10 cellular contexts compared by ENCODE assay signal in genomic region chr7:30681262-30682130, GRCh38. TPM values are rescaled to one million over a fixed set of nuclear protein-coding genes. Genes with fewer than 3 reads are reported as not detected.
DNase-seq lines count a peak whose midpoint lies in the region; ATAC-seq and TF ChIP-seq lines count a peak whose summit lies in the region.
"Had no signal": no experiment of that assay in that cellular context is flagged by ENCODE, and none has a peak within 500 bp of the region (broad histone marks: within the 10 kb centered on the region; RNA-seq: fewer than 3 reads in every experiment).

No MANE protein-coding gene starts in this region.

- peaks cover 11% of the 10 kb centered on the region for H3K4me1 Mint-ChIP-seq in activated naive CD4-positive, alpha-beta T cell treated with anti-CD3 and anti-CD28 coated beads, Interleukin-2, amount 50 U/mL, for 24 hours
- H3K4me1 Mint-ChIP-seq in activated naive CD4-positive, alpha-beta T cell treated with anti-CD3 and anti-CD28 coated beads, Interleukin-2, amount 10 ng/mL, durations not matched to agents 7 days and 5 days = peaks cover 11% of the 10 kb centered on the region
- H3K4me1 Mint-ChIP-seq in chondrocyte (ENCODE audit: low read depth) = peaks cover 18% of the 10 kb centered on the region

- H3K4me3 ChIP-seq in mucosa of descending colon = no peak overlapping the region
- H3K4me3 ChIP-seq in urinary bladder (ENCODE audit: low read depth, low read length) = peak overlapping the region; percentile 35
- no peak overlapping the region for H3K4me3 ChIP-seq in lower leg skin (ENCODE audit: low read depth, poor library complexity, severe bottlenecking)

- no peaks in the 10 kb centered on the region for H3K9me3 ChIP-seq in mucosa of descending colon

- intact Hi-C loops in mucosa of descending colon (cut with DNase I, micrococcal nuclease) = no loop called here
- intact Hi-C loops in lower leg skin (cut with DNase I; ENCODE audit: low total_unique reads) = no loop called here

- H3K9me3 Mint-ChIP-seq in activated naive CD4-positive, alpha-beta T cell treated with anti-CD3 and anti-CD28 coated beads, Interleukin-2, amount 50 U/mL, for 24 hours = no peaks in the 10 kb centered on the region
- no peaks in the 10 kb centered on the region for H3K9me3 Mint-ChIP-seq in activated naive CD4-positive, alpha-beta T cell treated with anti-CD3 and anti-CD28 coated beads, Interleukin-2, amount 10 ng/mL, durations not matched to agents 7 days and 5 days
- no peaks in the 10 kb centered on the region for H3K9me3 Mint-ChIP-seq in chondrocyte (ENCODE audit: low read depth)

- H3K4me1 ChIP-seq in mucosa of descending colon (ENCODE audit: low read depth) (peaks cover 11% of the 10 kb centered on the region), urinary bladder (ENCODE audit: insufficient read depth) (no peaks in the 10 kb centered on the region)

- CTCF ChIA-PET in activated naive CD4-positive, alpha-beta T cell treated with anti-CD3 and anti-CD28 coated beads, Interleukin-2, amount 10 ng/mL, durations not matched to agents 7 days and 5 days (lab: Charles Lee) = interaction anchor here (0.6 to 1.9 kb wide), 3 partner anchors 58 to 77 kb away, joined by 3 to 11 read pairs (median 3); no protein-coding TSS in a partner anchor

- no peak for DNase-seq in activated naive CD4-positive, alpha-beta T cell treated with anti-CD3 and anti-CD28 coated beads, Interleukin-2, amount 10 ng/mL, durations not matched to agents 7 days and 5 days
- DNase-seq in chondrocyte (ENCODE audit: low spot score) = no peak
- no peak for DNase-seq in mucosa of descending colon
- no peak for DNase-seq in midbrain (lab: John Stamatoyannopoulos, UW)
- DNase-seq in lower leg skin (ENCODE audit: low spot score in 2 of 2) = no peak
- DNase-seq in NCI-H2107 treated with DMSO at 0.1 percent for 48 hours (lab: John Stamatoyannopoulos, UW; ENCODE audit: unreplicated experiment) = no peak
- DNase-seq: DND-41, NCI-H345 had no signal

- H3K27me3 Mint-ChIP-seq in activated naive CD4-positive, alpha-beta T cell treated with anti-CD3 and anti-CD28 coated beads, Interleukin-2, amount 50 U/mL, for 24 hours = peaks cover 43% of the 10 kb centered on the region
- H3K27me3 Mint-ChIP-seq in activated naive CD4-positive, alpha-beta T cell treated with anti-CD3 and anti-CD28 coated beads, Interleukin-2, amount 10 ng/mL, durations not matched to agents 7 days and 5 days = peaks cover 98% of the 10 kb centered on the region
- peaks cover 88% of the 10 kb centered on the region for H3K27me3 Mint-ChIP-seq in chondrocyte (ENCODE audit: low read depth)

- no peak for TF ChIP-seq POLR2A in lower leg skin (IDR thresholded peaks at IDR 0.05)

- no peak for TF ChIP-seq CTCF in chondrocyte (IDR thresholded peaks at IDR 0.05)
- TF ChIP-seq CTCF in mucosa of descending colon (IDR thresholded peaks at IDR 0.05) = no peak
- TF ChIP-seq CTCF in lower leg skin (IDR thresholded peaks at IDR 0.05) = no peak

- H3K4me3 Mint-ChIP-seq in activated naive CD4-positive, alpha-beta T cell treated with anti-CD3 and anti-CD28 coated beads, Interleukin-2, amount 50 U/mL, for 24 hours = peak overlapping the region; percentile 84
- no peak overlapping the region for H3K4me3 Mint-ChIP-seq in activated naive CD4-positive, alpha-beta T cell treated with anti-CD3 and anti-CD28 coated beads, Interleukin-2, amount 10 ng/mL, durations not matched to agents 7 days and 5 days
- H3K4me3 Mint-ChIP-seq in chondrocyte (ENCODE audit: unreplicated experiment) = peak overlapping the region; percentile 66

- ATAC-seq in mucosa of descending colon = peak; percentile 17

- H3K27ac ChIP-seq in urinary bladder (ENCODE audit: low read depth) = no peak overlapping the region

- H3K27ac Mint-ChIP-seq in activated naive CD4-positive, alpha-beta T cell treated with anti-CD3 and anti-CD28 coated beads, Interleukin-2, amount 50 U/mL, for 24 hours = no peak overlapping the region
- H3K27ac Mint-ChIP-seq in activated naive CD4-positive, alpha-beta T cell treated with anti-CD3 and anti-CD28 coated beads, Interleukin-2, amount 10 ng/mL, durations not matched to agents 7 days and 5 days = no peak overlapping the region
- no peak overlapping the region for H3K27ac Mint-ChIP-seq in chondrocyte (ENCODE audit: unreplicated experiment)

- no peaks in the 10 kb centered on the region for H3K36me3 Mint-ChIP-seq in activated naive CD4-positive, alpha-beta T cell treated with anti-CD3 and anti-CD28 coated beads, Interleukin-2, amount 50 U/mL, for 24 hours
- H3K36me3 Mint-ChIP-seq in activated naive CD4-positive, alpha-beta T cell treated with anti-CD3 and anti-CD28 coated beads, Interleukin-2, amount 10 ng/mL, durations not matched to agents 7 days and 5 days = no peaks in the 10 kb centered on the region
- peaks cover 5% of the 10 kb centered on the region for H3K36me3 Mint-ChIP-seq in chondrocyte (ENCODE audit: low read depth)

- H3K36me3 ChIP-seq in mucosa of descending colon (ENCODE audit: low read depth) = no peaks in the 10 kb centered on the region
- H3K36me3 ChIP-seq in urinary bladder (ENCODE audit: insufficient read depth) = no peaks in the 10 kb centered on the region

- WGBS in urinary bladder = 6% methylated on average over 53 of the region's 53 CpGs
- 9% methylated on average over 32 to 46 of the region's 53 CpGs for WGBS in lower leg skin, 2 donors

RNA-seq across cellular contexts. Expression of gene CRHR2, which starts 0.8 kb away (rescaled TPM):
- total RNA-seq in chondrocyte (not detected in 3 replicates), mucosa of descending colon (not detected), urinary bladder (0.16 TPM), lower leg skin (under 1 TPM in 1 of 4 donors, not detected in 3; 0.45 TPM)
- 0.03 TPM for polyA plus RNA-seq in urinary bladder
